7 cellular contexts compared by ENCODE assay signal in genomic region chr2:47867205-47867604, GRCh38. TPM values are rescaled to one million over a fixed set of nuclear protein-coding genes. Genes with fewer than 3 reads are reported as not detected.
DNase-seq lines count a peak whose midpoint lies in the region; ATAC-seq, FAIRE-seq and TF ChIP-seq lines count a peak whose summit lies in the region.

No MANE protein-coding gene starts in this region.

- H3K9me3 Mint-ChIP-seq in HFFc6 (no peaks in the 10 kb centered on the region), mesothelial cell of epicardium (no peaks in the 10 kb centered on the region)

- H3K4me3 Mint-ChIP-seq in HFFc6 (no peak overlapping the region; the same call in 1 of the 2 replicates), T-helper 17 cell (no peak overlapping the region), mesothelial cell of epicardium (no peak overlapping the region)

- no peak for ATAC-seq in T-helper 17 cell

- DNase-seq in HFFc6 (peak; percentile 76), T-helper 17 cell (no peak), glomerular visceral epithelial cell (ENCODE audit: extremely low spot score) (peak; percentile 50), small intestine (peak; percentile 67), NCI-H2171 (lab: John Stamatoyannopoulos, UW) (no peak), NCI-H128 (lab: John Stamatoyannopoulos, UW; ENCODE audit: unreplicated experiment) (no peak), mesothelial cell of epicardium (ENCODE audit: low spot score in 2 of 2, unreplicated experiment in 2 of 2) (no peak)

- H3K36me3 Mint-ChIP-seq in HFFc6 (ENCODE audit: low read depth) (peaks cover 13% of the 10 kb centered on the region), T-helper 17 cell (ENCODE audit: low read depth) (peaks cover 2% of the 10 kb centered on the region), mesothelial cell of epicardium (peaks cover 7% of the 10 kb centered on the region)

- H3K27me3 Mint-ChIP-seq in HFFc6 (ENCODE audit: insufficient read depth) (peaks cover 2% of the 10 kb centered on the region; the same call in 1 of the 2 replicates), T-helper 17 cell (no peaks in the 10 kb centered on the region), mesothelial cell of epicardium (ENCODE audit: low read depth) (no peaks in the 10 kb centered on the region)

- 3 to 5% (median 5%) methylated on average over 2 of the region's 2 CpGs for WGBS in small intestine, 3 donors

- no peak overlapping the region for H3K4me3 ChIP-seq in small intestine (ENCODE audit: low read depth in 1 of 2, low read length in 2 of 2)

- H3K27me3 ChIP-seq in small intestine (ENCODE audit: control insufficient read depth in 2 of 2, insufficient read depth in 2 of 2, low read length in 2 of 2): no peaks in the 10 kb centered on the region

- H3K36me3 ChIP-seq in small intestine (ENCODE audit: control insufficient read depth in 2 of 2, insufficient read depth in 2 of 2, low read length in 2 of 2): no peaks in the 10 kb centered on the region

- H3K4me1 Mint-ChIP-seq in HFFc6 (ENCODE audit: low read depth): peaks cover 61% of the 10 kb centered on the region
- H3K4me1 Mint-ChIP-seq in T-helper 17 cell: peaks cover 55% of the 10 kb centered on the region
- peaks cover 19% of the 10 kb centered on the region for H3K4me1 Mint-ChIP-seq in mesothelial cell of epicardium

- H3K9me3 ChIP-seq in T-helper 17 cell (ENCODE audit: control insufficient read depth, low read length, poor library complexity, severe bottlenecking): no peaks in the 10 kb centered on the region
- no peaks in the 10 kb centered on the region for H3K9me3 ChIP-seq in small intestine (ENCODE audit: control insufficient read depth, low read depth)

- no peak overlapping the region for H3K27ac ChIP-seq in small intestine (ENCODE audit: low read depth in 1 of 2, low read length in 1 of 2)

- H3K4me1 ChIP-seq in small intestine (ENCODE audit: control insufficient read depth in 2 of 2, insufficient read depth in 1 of 2, low read depth in 1 of 2, low read length in 1 of 2): peaks cover 4 to 12% of the 10 kb centered on the region in 2 donors

- FAIRE-seq in small intestine (lab: Jason Lieb, UNC): no peak

- peak overlapping the region; percentile 43 for H3K27ac Mint-ChIP-seq in HFFc6
- peak overlapping the region; percentile 71 for H3K27ac Mint-ChIP-seq in T-helper 17 cell
- H3K27ac Mint-ChIP-seq in mesothelial cell of epicardium: no peak overlapping the region

- TF ChIP-seq CTCF in HFFc6 (IDR thresholded peaks at IDR 0.05) (no peak), mesothelial cell of epicardium (IDR thresholded peaks at IDR 0.05; ENCODE audit: unreplicated experiment) (no peak)

RNA-seq across cellular contexts. Expression of gene FBXO11, which starts 39.1 kb away (rescaled TPM):
- 10 to 100 TPM; 42.3 to 51.5 (median 47.3) TPM for total RNA-seq in HFFc6 (2021; fragmentation: NEBNext Ultra II Directional; extraction: Animal tissue kit (Norgen Biotek cat#: 25700))
- total RNA-seq in T-helper 17 cell: 100 to 1,000 TPM in 1 of 2 donors, 10 to 100 TPM in 1; 95.7 to 106 TPM
- 10 to 100 TPM; 19.2 to 25.0 (median 20.7) TPM for polyA plus RNA-seq in small intestine
- 91.4 to 102 TPM (median 96.6 TPM) in 3 replicates for total RNA-seq in mesothelial cell of epicardium

Comparison
In these comparisons a context has a peak if more than half of its experiments do, and no peak if none do; other contexts are left out.
1. DNase-seq: peak in HFFc6 (single experiment), glomerular visceral epithelial cell (single experiment) and small intestine (single experiment); none in T-helper 17 cell (0 of 3), NCI-H2171 (single experiment), NCI-H128 (single experiment) and mesothelial cell of epicardium (0 of 2).